14 cellular contexts compared by ENCODE assay signal in genomic region chr5:140258016-140258415, GRCh38. TPM values are rescaled to one million over a fixed set of nuclear protein-coding genes. Genes with fewer than 3 reads are reported as not detected.
DNase-seq lines count a peak whose midpoint lies in the region; ATAC-seq and TF ChIP-seq lines count a peak whose summit lies in the region.
"Had no signal": no experiment of that assay in that cellular context is flagged by ENCODE, and none has a peak within 500 bp of the region (broad histone marks: within the 10 kb centered on the region; RNA-seq: fewer than 3 reads in every experiment).

No MANE protein-coding gene starts in this region.

- POLR2A ChIA-PET in activated CD4-positive, alpha-beta T cell treated with anti-CD3 and anti-CD28 coated beads for 36 hours (lab: Charles Lee), result no interaction called here

- H3K9me3 ChIP-seq in psoas muscle, result no peaks in the 10 kb centered on the region

- no peak for ATAC-seq in activated CD4-positive, alpha-beta T cell treated with anti-CD3 and anti-CD28 coated beads for 36 hours
- no peak for ATAC-seq in psoas muscle
- ATAC-seq in HG02840 (IDR thresholded peaks at IDR 0.05; ENCODE audit: low FRiP score, unreplicated experiment), result no peak
- ATAC-seq: Right ventricle myocardium inferior had no signal

- H3K4me3 Mint-ChIP-seq in activated CD4-positive, alpha-beta T cell treated with anti-CD3 and anti-CD28 coated beads for 36 hours, result no peak overlapping the region
- H3K4me3 Mint-ChIP-seq in dendritic cell treated with granulocyte-macrophage colony-stimulating factor and Interleukin-4, amounts not matched to agents 40 ng/mL and 50 ng/mL, for 4 days, result no peak overlapping the region
- H3K4me3 Mint-ChIP-seq: stimulated activated naive CD8-positive, alpha-beta T cell treated with anti-CD3 and anti-CD28 coated beads, Interleukin-15, Interleukin-2, amounts not matched to agents 100 ng/mL and 50 ng/mL, for 24 hours had no signal

- H3K27ac Mint-ChIP-seq in activated CD4-positive, alpha-beta T cell treated with anti-CD3 and anti-CD28 coated beads for 36 hours, result peak overlapping the region; percentile 67
- H3K27ac Mint-ChIP-seq in dendritic cell treated with granulocyte-macrophage colony-stimulating factor and Interleukin-4, amounts not matched to agents 40 ng/mL and 50 ng/mL, for 4 days, result peak overlapping the region; percentile 1
- H3K27ac Mint-ChIP-seq: stimulated activated naive CD8-positive, alpha-beta T cell treated with anti-CD3 and anti-CD28 coated beads, Interleukin-15, Interleukin-2, amounts not matched to agents 100 ng/mL and 50 ng/mL, for 24 hours had no signal

- intact Hi-C loops in activated CD4-positive, alpha-beta T cell treated with anti-CD3 and anti-CD28 coated beads for 36 hours (cut with DNase I, micrococcal nuclease), result loop anchor here in 1 of 2 experiments (10.0 kb wide), 1 partner anchor 297 kb away; the partner anchor contains the start of gene SRA1
- intact Hi-C loops in dendritic cell treated with granulocyte-macrophage colony-stimulating factor and Interleukin-4, amounts not matched to agents 40 ng/mL and 50 ng/mL, for 4 days (cut with micrococcal nuclease), result loop anchor here (10.0 kb wide), 1 partner anchor 47 kb away; the partner anchor contains the start of gene PFDN1
- intact Hi-C loops in psoas muscle (cut with DNase I), result no loop called here

- no peaks in the 10 kb centered on the region for H3K9me3 Mint-ChIP-seq in activated CD4-positive, alpha-beta T cell treated with anti-CD3 and anti-CD28 coated beads for 36 hours (ENCODE audit: low read depth)
- H3K9me3 Mint-ChIP-seq in dendritic cell treated with granulocyte-macrophage colony-stimulating factor and Interleukin-4, amounts not matched to agents 40 ng/mL and 50 ng/mL, for 4 days, result no peaks in the 10 kb centered on the region
- H3K9me3 Mint-ChIP-seq: stimulated activated naive CD8-positive, alpha-beta T cell treated with anti-CD3 and anti-CD28 coated beads, Interleukin-15, Interleukin-2, amounts not matched to agents 100 ng/mL and 50 ng/mL, for 24 hours had no signal

- peaks cover 41% of the 10 kb centered on the region for H3K4me1 ChIP-seq in psoas muscle

- TF ChIP-seq CTCF in psoas muscle (IDR thresholded peaks at IDR 0.05), result no peak

- H3K27ac ChIP-seq in psoas muscle, result peak overlapping the region; percentile 92

- H3K27me3 ChIP-seq in psoas muscle (ENCODE audit: insufficient read depth in 3 of 3, low read length in 2 of 3), result no peaks in the 10 kb centered on the region

- WGBS in psoas muscle, 3 donors, result 65 to 69% (median 66%) methylated on average over 3 of the region's 3 CpGs

- DNase-seq in activated CD4-positive, alpha-beta T cell treated with anti-CD3 and anti-CD28 coated beads for 36 hours, result no peak
- no peak for DNase-seq in activated CD4-positive, alpha-beta T cell treated with anti-CD3 and anti-CD28 coated beads, Interleukin-2, amount 50 U/mL, for 4 hours
- DNase-seq in HS-27A (ENCODE audit: low read depth), result peak; percentile 47
- DNase-seq in psoas muscle, result no peak
- no peak for DNase-seq in globus pallidus (ENCODE audit: low spot score)
- DNase-seq in cerebellar cortex (ENCODE audit: low spot score), result no peak
- DNase-seq: 8988T; activated CD8-positive, alpha-beta memory T cell treated with anti-CD3 and anti-CD28 coated beads, Interleukin-2, amount 50 U/mL, for 4 hours; midbrain had no signal

- H3K27me3 Mint-ChIP-seq in activated CD4-positive, alpha-beta T cell treated with anti-CD3 and anti-CD28 coated beads for 36 hours, result no peaks in the 10 kb centered on the region
- no peaks in the 10 kb centered on the region for H3K27me3 Mint-ChIP-seq in dendritic cell treated with granulocyte-macrophage colony-stimulating factor and Interleukin-4, amounts not matched to agents 40 ng/mL and 50 ng/mL, for 4 days
- H3K27me3 Mint-ChIP-seq: stimulated activated naive CD8-positive, alpha-beta T cell treated with anti-CD3 and anti-CD28 coated beads, Interleukin-15, Interleukin-2, amounts not matched to agents 100 ng/mL and 50 ng/mL, for 24 hours had no signal

- H3K36me3 Mint-ChIP-seq in activated CD4-positive, alpha-beta T cell treated with anti-CD3 and anti-CD28 coated beads for 36 hours (ENCODE audit: low read depth), result peaks cover 16% of the 10 kb centered on the region
- H3K36me3 Mint-ChIP-seq in dendritic cell treated with granulocyte-macrophage colony-stimulating factor and Interleukin-4, amounts not matched to agents 40 ng/mL and 50 ng/mL, for 4 days (ENCODE audit: low read depth), result peaks cover 30% of the 10 kb centered on the region

- peaks cover 43% of the 10 kb centered on the region for H3K4me1 Mint-ChIP-seq in activated CD4-positive, alpha-beta T cell treated with anti-CD3 and anti-CD28 coated beads for 36 hours
- H3K4me1 Mint-ChIP-seq in dendritic cell treated with granulocyte-macrophage colony-stimulating factor and Interleukin-4, amounts not matched to agents 40 ng/mL and 50 ng/mL, for 4 days (ENCODE audit: low read depth), result peaks cover 39% of the 10 kb centered on the region

- CTCF ChIA-PET in activated CD4-positive, alpha-beta T cell treated with anti-CD3 and anti-CD28 coated beads for 36 hours (lab: Charles Lee), result interaction anchor here (0.6 to 4.5 kb wide), 8 partner anchors 9 to 359 kb away, joined by 3 to 23 read pairs (median 3); partner anchors contain the start of gene HBEGF

- H3K36me3 ChIP-seq in psoas muscle (ENCODE audit: insufficient read depth in 1 of 2, low read depth in 1 of 2), result no peaks in the 10 kb centered on the region

- no peak overlapping the region for H3K4me3 ChIP-seq in psoas muscle
- H3K4me3 ChIP-seq: skin epidermis had no signal

RNA-seq across cellular contexts. Expression of gene PFDN1, which starts 44.9 kb away (rescaled TPM):
- total RNA-seq in activated CD4-positive, alpha-beta T cell treated with anti-CD3 and anti-CD28 coated beads for 36 hours, result 10 to 100 TPM; 52.6 to 63.2 TPM
- total RNA-seq in psoas muscle, result 10 to 100 TPM; 35.9 to 55.0 (median 42.3) TPM
- 100 to 1,000 TPM in 1 of 3 donors, 10 to 100 TPM in 2; 84.2 to 115 (median 90.6) TPM for polyA plus RNA-seq in psoas muscle
